ENCODE assay signal across 11 cellular contexts in genomic region chr12:12007001-12007712, GRCh38.
DNase-seq lines count a peak whose midpoint lies in the region; ATAC-seq and TF ChIP-seq lines count a peak whose summit lies in the region.
"Had no signal": no experiment of that assay in that cellular context is flagged by ENCODE, and none has a peak within 500 bp of the region (broad histone marks: within the 10 kb centered on the region; RNA-seq: fewer than 3 reads in every experiment).

No MANE protein-coding gene starts in this region.

- in situ Hi-C loops in GM13977 (cut with MboI; ENCODE audit: low pct_unique_long_range_greater_than_20kb, low sequenced_read_pairs, unreplicated experiment): loop anchor here (25.0 kb wide), 1 partner anchor 245 kb away; no protein-coding TSS in a partner anchor

- WGBS in suprapubic skin: 85% methylated on average over 7 of the region's 7 CpGs

- TF ChIP-seq POLR2A in suprapubic skin (IDR thresholded peaks at IDR 0.05): no peak

- no peak overlapping the region for H3K4me3 Mint-ChIP-seq in activated naive CD8-positive, alpha-beta T cell treated with anti-CD3 and anti-CD28 coated beads for 36 hours
- no peak overlapping the region for H3K4me3 Mint-ChIP-seq in osteocyte (ENCODE audit: unreplicated experiment)

- no peak overlapping the region for H3K27ac ChIP-seq in suprapubic skin
- H3K27ac ChIP-seq: hepatocyte, right atrium auricular region had no signal

- peaks cover 66% of the 10 kb centered on the region for H3K4me1 Mint-ChIP-seq in activated naive CD8-positive, alpha-beta T cell treated with anti-CD3 and anti-CD28 coated beads for 36 hours
- peaks cover 19% of the 10 kb centered on the region for H3K4me1 Mint-ChIP-seq in osteocyte (ENCODE audit: unreplicated experiment)

- no peak for TF ChIP-seq EP300 in suprapubic skin (IDR thresholded peaks at IDR 0.05)

- ATAC-seq in GM19035 (IDR thresholded peaks at IDR 0.05; ENCODE audit: unreplicated experiment): no peak

- DNase-seq in GM13977 (ENCODE audit: low spot score) (peak; percentile 55), T1000 (lab: John Stamatoyannopoulos, UW) (peak; percentile 17), DMS79 (lab: John Stamatoyannopoulos, UW) (no peak), suprapubic skin (ENCODE audit: low spot score in 2 of 2) (no peak), osteocyte (ENCODE audit: extremely low spot score, unreplicated experiment) (no peak)
- DNase-seq in activated naive CD8-positive, alpha-beta T cell treated with anti-CD3 and anti-CD28 coated beads for 36 hours: peak; percentile 85
- DNase-seq in stimulated activated CD4-positive, alpha-beta T cell treated with anti-CD3 and anti-CD28 coated beads, Interleukin-4, amount 100 ng/mL, for 48 hours (ENCODE audit: low read depth in 2 of 2): peak; percentile 61 to 79
- DNase-seq: NCI-H2081 had no signal

- H3K36me3 ChIP-seq in suprapubic skin: no peaks in the 10 kb centered on the region
- H3K36me3 ChIP-seq: right atrium auricular region had no signal

- H3K4me3 ChIP-seq in suprapubic skin: no peak overlapping the region
- H3K4me3 ChIP-seq: hepatocyte, right atrium auricular region had no signal

- peaks cover 10% of the 10 kb centered on the region for H3K9me3 Mint-ChIP-seq in activated naive CD8-positive, alpha-beta T cell treated with anti-CD3 and anti-CD28 coated beads for 36 hours
- no peaks in the 10 kb centered on the region for H3K9me3 Mint-ChIP-seq in osteocyte (ENCODE audit: unreplicated experiment)

- no peaks in the 10 kb centered on the region for H3K27me3 ChIP-seq in suprapubic skin
- H3K27me3 ChIP-seq: hepatocyte, right atrium auricular region had no signal

- H3K36me3 Mint-ChIP-seq in activated naive CD8-positive, alpha-beta T cell treated with anti-CD3 and anti-CD28 coated beads for 36 hours: peaks cover 26% of the 10 kb centered on the region
- no peaks in the 10 kb centered on the region for H3K36me3 Mint-ChIP-seq in osteocyte (ENCODE audit: unreplicated experiment)

- no peak for TF ChIP-seq CTCF in GM13977 (IDR thresholded peaks at IDR 0.05; ENCODE audit: extremely low read depth, insufficient read depth, missing control alignments)
- TF ChIP-seq CTCF in suprapubic skin (IDR thresholded peaks at IDR 0.05): no peak
- TF ChIP-seq CTCF in osteocyte (IDR thresholded peaks at IDR 0.05): no peak

- no peaks in the 10 kb centered on the region for H3K27me3 Mint-ChIP-seq in activated naive CD8-positive, alpha-beta T cell treated with anti-CD3 and anti-CD28 coated beads for 36 hours
- H3K27me3 Mint-ChIP-seq in osteocyte (ENCODE audit: unreplicated experiment): peaks cover 5% of the 10 kb centered on the region

- H3K27ac Mint-ChIP-seq in activated naive CD8-positive, alpha-beta T cell treated with anti-CD3 and anti-CD28 coated beads for 36 hours: peak overlapping the region; percentile 97
- H3K27ac Mint-ChIP-seq in osteocyte (ENCODE audit: unreplicated experiment): no peak overlapping the region

- H3K9me3 ChIP-seq in suprapubic skin: no peaks in the 10 kb centered on the region
- H3K9me3 ChIP-seq: right atrium auricular region had no signal

- H3K4me1 ChIP-seq in suprapubic skin: peaks cover 30% of the 10 kb centered on the region

Comparison
In these comparisons a context has a peak if more than half of its experiments do, and no peak if none do; other contexts are left out.
1. DNase-seq: peak in GM13977 (single experiment), T1000 (single experiment), activated naive CD8-positive, alpha-beta T cell treated with anti-CD3 and anti-CD28 coated beads for 36 hours (single experiment) and stimulated activated CD4-positive, alpha-beta T cell treated with anti-CD3 and anti-CD28 coated beads, Interleukin-4, amount 100 ng/mL, for 48 hours (2 of 2); none in DMS79 (single experiment), suprapubic skin (0 of 2) and osteocyte (single experiment).